In the genomic region with DNA sequence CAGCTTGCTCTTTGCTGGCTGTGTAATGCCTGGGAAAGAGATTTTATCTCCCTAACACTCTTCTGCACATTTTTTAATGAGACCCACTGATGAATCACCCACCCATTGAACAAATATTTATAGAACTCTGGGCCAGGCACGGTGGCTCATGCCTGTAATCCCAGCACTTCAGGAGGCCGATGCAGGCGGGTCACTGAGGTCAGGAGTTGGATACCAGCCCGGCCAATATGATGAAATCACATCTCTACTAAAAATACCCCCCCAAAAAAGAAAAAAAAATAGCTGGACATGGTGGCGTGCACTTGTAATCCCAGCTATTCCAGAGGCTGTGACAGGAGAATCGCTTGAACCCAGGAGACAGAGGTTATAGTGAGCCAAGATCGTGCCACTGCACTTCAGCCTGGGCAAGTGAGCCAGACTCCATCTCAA, we compare ENCODE assay signal across 10 cellular contexts.
DNase-seq lines count a peak whose midpoint lies in the region; ATAC-seq and TF ChIP-seq lines count a peak whose summit lies in the region.
"Had no signal": no experiment of that assay in that cellular context is flagged by ENCODE, and none has a peak within 500 bp of the region (broad histone marks: within the 10 kb centered on the region; RNA-seq: fewer than 3 reads in every experiment).

No MANE protein-coding gene starts in this region.

- WGBS in sigmoid colon, 2 donors, result 39 to 62% methylated on average over 7 of the region's 7 CpGs

- no peak overlapping the region for H3K4me3 ChIP-seq in ascending aorta
- no peak overlapping the region for H3K4me3 ChIP-seq in sigmoid colon

- H3K9me3 Mint-ChIP-seq in stimulated activated naive CD8-positive, alpha-beta T cell treated with anti-CD3 and anti-CD28 coated beads, Interleukin-15, amount 100 ng/mL, for 72 hours, result no peaks in the 10 kb centered on the region

- ATAC-seq in left cardiac atrium (peak; percentile 31 to 80), GM18505 (IDR thresholded peaks at IDR 0.05; ENCODE audit: unreplicated experiment) (no peak), HG03108 (IDR thresholded peaks at IDR 0.05; ENCODE audit: unreplicated experiment) (no peak)
- no peak for ATAC-seq in stimulated activated naive CD8-positive, alpha-beta T cell treated with anti-CD3 and anti-CD28 coated beads, Interleukin-15, amount 100 ng/mL, for 72 hours
- ATAC-seq: T-helper 17 cell had no signal

- intact Hi-C loops in ascending aorta (cut with DNase I), result loop anchor here (5.0 to 10.0 kb wide), 5 partner anchors 119 to 1158 kb away; a partner anchor contains a TSS
- intact Hi-C loops in left cardiac atrium (cut with DNase I), result loop anchor here in 1 of 2 donors (1.0 kb wide), 1 partner anchor 17 kb away; no protein-coding TSS in a partner anchor
- intact Hi-C loops in sigmoid colon (cut with DNase I), result no loop called here

- H3K9me3 ChIP-seq in ascending aorta (no peaks in the 10 kb centered on the region), sigmoid colon (no peaks in the 10 kb centered on the region)

- TF ChIP-seq POLR2A in sigmoid colon (IDR thresholded peaks at IDR 0.05) (no peak), GM18505 (IDR thresholded peaks at IDR 0.05; ENCODE audit: borderline replicate concordance, extremely low read depth, insufficient read depth, insufficient read length) (no peak)

- TF ChIP-seq CTCF in ascending aorta (IDR thresholded peaks at IDR 0.05) (no peak), sigmoid colon (IDR thresholded peaks at IDR 0.05) (no peak)

- DNase-seq in GM03348 (ENCODE audit: low spot score), result peak; percentile 81
- DNase-seq in ascending aorta (ENCODE audit: low spot score in 2 of 2), result peak; percentile 59 to 95
- DNase-seq in left cardiac atrium, result peak; percentile 88
- DNase-seq in sigmoid colon, result peak; percentile 79
- DNase-seq in cerebellar nuclear complex (lab: John Stamatoyannopoulos, UW), result no peak
- no peak for DNase-seq in stimulated activated naive CD8-positive, alpha-beta T cell treated with anti-CD3 and anti-CD28 coated beads, Interleukin-15, amount 100 ng/mL, for 72 hours
- DNase-seq: GF-D8, T-helper 17 cell had no signal

- peaks cover 83% of the 10 kb centered on the region for H3K27me3 Mint-ChIP-seq in stimulated activated naive CD8-positive, alpha-beta T cell treated with anti-CD3 and anti-CD28 coated beads, Interleukin-15, amount 100 ng/mL, for 72 hours

- no peak overlapping the region for H3K27ac Mint-ChIP-seq in stimulated activated naive CD8-positive, alpha-beta T cell treated with anti-CD3 and anti-CD28 coated beads, Interleukin-15, amount 100 ng/mL, for 72 hours
- H3K27ac Mint-ChIP-seq: T-helper 17 cell had no signal

- H3K4me3 Mint-ChIP-seq in stimulated activated naive CD8-positive, alpha-beta T cell treated with anti-CD3 and anti-CD28 coated beads, Interleukin-15, amount 100 ng/mL, for 72 hours, result no peak overlapping the region
- H3K4me3 Mint-ChIP-seq: T-helper 17 cell had no signal

- H3K36me3 ChIP-seq in ascending aorta, result no peaks in the 10 kb centered on the region
- no peaks in the 10 kb centered on the region for H3K36me3 ChIP-seq in sigmoid colon

- H3K27me3 ChIP-seq in ascending aorta, result no peaks in the 10 kb centered on the region
- H3K27me3 ChIP-seq in sigmoid colon, result no peaks in the 10 kb centered on the region

- no peak for TF ChIP-seq EP300 in sigmoid colon (IDR thresholded peaks at IDR 0.05)

- peaks cover 54 to 86% of the 10 kb centered on the region in 2 donors for H3K4me1 ChIP-seq in ascending aorta
- H3K4me1 ChIP-seq in sigmoid colon, result peaks cover 0 to 75% (median 49%) of the 10 kb centered on the region in 4 donors

- H3K27ac ChIP-seq in ascending aorta (peak overlapping the region; percentile 80 to 92), sigmoid colon (peak overlapping the region; percentile 31 to 76 (median 44))

- peaks cover 34% of the 10 kb centered on the region for H3K4me1 Mint-ChIP-seq in stimulated activated naive CD8-positive, alpha-beta T cell treated with anti-CD3 and anti-CD28 coated beads, Interleukin-15, amount 100 ng/mL, for 72 hours

Comparison
In these comparisons a context has a peak if more than half of its experiments do, and no peak if none do; other contexts are left out.
1. DNase-seq: peak in GM03348 (single experiment), ascending aorta (2 of 2), left cardiac atrium (single experiment) and sigmoid colon (single experiment); none in cerebellar nuclear complex (0 of 2) and stimulated activated naive CD8-positive, alpha-beta T cell treated with anti-CD3 and anti-CD28 coated beads, Interleukin-15, amount 100 ng/mL, for 72 hours (0 of 2).
2. ATAC-seq: peak in left cardiac atrium (2 of 2); none in stimulated activated naive CD8-positive, alpha-beta T cell treated with anti-CD3 and anti-CD28 coated beads, Interleukin-15, amount 100 ng/mL, for 72 hours (single experiment), GM18505 (single experiment) and HG03108 (single experiment).